Comparison of ENCODE assay signal across 17 cellular contexts in the genomic region with DNA sequence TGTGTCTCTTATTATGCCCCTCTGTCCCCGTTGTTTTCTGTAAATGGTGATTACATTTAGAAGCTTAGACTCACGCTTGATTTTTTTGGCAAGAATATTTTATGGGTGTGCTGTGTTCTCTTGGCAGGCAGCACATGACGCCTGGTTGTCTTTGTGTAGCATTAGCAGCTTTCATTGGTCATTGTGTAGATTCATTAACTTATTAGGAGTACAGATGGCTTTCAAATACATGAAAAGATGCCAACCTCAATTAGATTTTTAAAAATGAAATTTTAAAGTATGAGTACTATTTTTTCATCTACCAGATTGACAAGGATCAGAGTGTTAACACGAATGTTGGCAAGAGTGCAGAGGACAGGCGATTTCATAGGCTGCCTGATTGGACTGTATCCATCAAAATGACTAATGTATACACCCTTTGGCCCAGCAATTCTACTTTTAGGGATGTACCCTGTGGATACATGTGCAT. TPM values are rescaled to one million over a fixed set of nuclear protein-coding genes. Genes with fewer than 3 reads are reported as not detected.
DNase-seq lines count a peak whose midpoint lies in the region; ATAC-seq and TF ChIP-seq lines count a peak whose summit lies in the region.
"Had no signal": no experiment of that assay in that cellular context is flagged by ENCODE, and none has a peak within 500 bp of the region (broad histone marks: within the 10 kb centered on the region; RNA-seq: fewer than 3 reads in every experiment).

No MANE protein-coding gene starts in this region.

- no peaks in the 10 kb centered on the region for H3K36me3 Mint-ChIP-seq in effector memory CD8-positive, alpha-beta T cell (ENCODE audit: insufficient read depth)
- no peaks in the 10 kb centered on the region for H3K36me3 Mint-ChIP-seq in activated T-cell treated with anti-CD3 and anti-CD28 coated beads, Interleukin-2, amount 50 U/mL, for 72 hours (ENCODE audit: insufficient read depth in 2 of 2)

- ATAC-seq in PC-3 = peak; percentile 89
- ATAC-seq in effector memory CD8-positive, alpha-beta T cell (replicated peaks) = no peak
- no peak for ATAC-seq in activated T-cell treated with anti-CD3 and anti-CD28 coated beads, Interleukin-2, amount 50 U/mL, for 72 hours (replicated peaks in 1 of 2)
- ATAC-seq: foreskin keratinocyte had no signal

- no peaks in the 10 kb centered on the region for H3K4me1 Mint-ChIP-seq in effector memory CD8-positive, alpha-beta T cell (ENCODE audit: low read depth in 2 of 2)
- no peaks in the 10 kb centered on the region for H3K4me1 Mint-ChIP-seq in activated T-cell treated with anti-CD3 and anti-CD28 coated beads, Interleukin-2, amount 50 U/mL, for 72 hours (ENCODE audit: low read depth)
- H3K4me1 Mint-ChIP-seq: activated CD4-positive, alpha-beta T cell treated with anti-CD3 and anti-CD28 coated beads, Interleukin-2, amount 10 ng/mL, durations not matched to agents 7 days and 5 days had no signal

- H3F3A ChIP-seq in PC-3 (ENCODE audit: low read length, unreplicated experiment) = no peaks in the 10 kb centered on the region

- intact Hi-C loops in PC-3 (cut with micrococcal nuclease) (no loop called here), spleen (cut with DNase I; ENCODE audit: low total_unique reads) (no loop called here)

- TF ChIP-seq CTCF in AG09309 (IDR thresholded peaks at IDR 0.05; ENCODE audit: control insufficient read depth, insufficient read depth, low read depth, low read length, missing control alignments) (no peak), PC-3 (conservative IDR thresholded peaks at IDR 0.05; ENCODE audit: low read depth, low read length) (no peak), fibroblast of pulmonary artery (IDR thresholded peaks at IDR 0.05; ENCODE audit: low read length, missing control alignments) (no peak), spleen (IDR thresholded peaks at IDR 0.05 in 8 of 11, conservative IDR thresholded peaks at IDR 0.05 in 3 of 11) (no peak)

- no peak overlapping the region for H3K27ac Mint-ChIP-seq in effector memory CD8-positive, alpha-beta T cell
- no peak overlapping the region for H3K27ac Mint-ChIP-seq in activated T-cell treated with anti-CD3 and anti-CD28 coated beads, Interleukin-2, amount 50 U/mL, for 72 hours
- H3K27ac Mint-ChIP-seq: activated CD4-positive, alpha-beta T cell treated with anti-CD3 and anti-CD28 coated beads, Interleukin-2, amount 10 ng/mL, durations not matched to agents 7 days and 5 days had no signal

- H3K9me3 ChIP-seq in PC-3 (ENCODE audit: low read length) = no peaks in the 10 kb centered on the region
- H3K9me3 ChIP-seq in spleen = no peaks in the 10 kb centered on the region
- H3K9me3 ChIP-seq: Caco-2 had no signal

- BruUV-seq in PC-3 (replicated peaks; lab: Mats Ljungman, UMichigan) = no TSS peak

- peak; percentile 39 for DNase-seq in AG09309 (ENCODE audit: low read depth)
- DNase-seq in GM04504 (ENCODE audit: low read depth) = peak; percentile 50
- DNase-seq in PC-3 = peak; percentile 71
- peak; percentile 64 for DNase-seq in fibroblast of pulmonary artery (ENCODE audit: low read depth)
- no peak for DNase-seq in hypothalamus (lab: John Stamatoyannopoulos, UW)
- no peak for DNase-seq in effector memory CD8-positive, alpha-beta T cell
- no peak for DNase-seq in spleen
- DNase-seq in activated T-cell treated with anti-CD3 and anti-CD28 coated beads, Interleukin-2, amount 50 U/mL, for 72 hours = no peak
- DNase-seq: activated CD4-positive, alpha-beta T cell treated with anti-CD3 and anti-CD28 coated beads, Interleukin-2, amount 10 ng/mL, durations not matched to agents 7 days and 5 days; activated effector memory CD4-positive, alpha-beta T cell treated with Interleukin-2 at 50 U/mL for 16 hours; Caco-2; foreskin keratinocyte; islet precursor cell; NCI-H146 had no signal

- no peak for TF ChIP-seq POLR2A in spleen (IDR thresholded peaks at IDR 0.05)

- H3K27me3 Mint-ChIP-seq in effector memory CD8-positive, alpha-beta T cell = no peaks in the 10 kb centered on the region
- H3K27me3 Mint-ChIP-seq in activated T-cell treated with anti-CD3 and anti-CD28 coated beads, Interleukin-2, amount 50 U/mL, for 72 hours (ENCODE audit: low read depth) = peaks cover 10% of the 10 kb centered on the region

- WGBS in spleen, 5 donors = 60 to 74% (median 72%) methylated on average over 5 of the region's 5 CpGs

- H3K9me3 Mint-ChIP-seq in effector memory CD8-positive, alpha-beta T cell = no peaks in the 10 kb centered on the region
- H3K9me3 Mint-ChIP-seq in activated T-cell treated with anti-CD3 and anti-CD28 coated beads, Interleukin-2, amount 50 U/mL, for 72 hours = no peaks in the 10 kb centered on the region
- H3K9me3 Mint-ChIP-seq: activated CD4-positive, alpha-beta T cell treated with anti-CD3 and anti-CD28 coated beads, Interleukin-2, amount 10 ng/mL, durations not matched to agents 7 days and 5 days had no signal

- H3K36me3 ChIP-seq in PC-3 (ENCODE audit: low read depth, low read length) (no peaks in the 10 kb centered on the region), spleen (no peaks in the 10 kb centered on the region)

- POLR2A ChIA-PET in PC-3 (lab: Charles Lee; ENCODE audit: unreplicated experiment) = interaction anchor here (0.5 to 0.7 kb wide), 4 partner anchors 19 to 92 kb away, joined by 4 to 23 read pairs (median 7); no protein-coding TSS in a partner anchor

- H3K9ac ChIP-seq in PC-3 (ENCODE audit: low read length) = no peak overlapping the region

- H3K79me2 ChIP-seq in PC-3 (ENCODE audit: low read length) = no peaks in the 10 kb centered on the region

- peak overlapping the region; percentile 29; the same call in 1 of the 2 replicates for H3K4me2 ChIP-seq in PC-3 (ENCODE audit: low read length)

- no peak overlapping the region for H3K4me3 Mint-ChIP-seq in effector memory CD8-positive, alpha-beta T cell
- no peak overlapping the region for H3K4me3 Mint-ChIP-seq in activated T-cell treated with anti-CD3 and anti-CD28 coated beads, Interleukin-2, amount 50 U/mL, for 72 hours
- H3K4me3 Mint-ChIP-seq: activated CD4-positive, alpha-beta T cell treated with anti-CD3 and anti-CD28 coated beads, Interleukin-2, amount 10 ng/mL, durations not matched to agents 7 days and 5 days had no signal

- no peak overlapping the region for H3K27ac ChIP-seq in PC-3 (ENCODE audit: low read length)
- no peak overlapping the region for H3K27ac ChIP-seq in spleen
- H3K27ac ChIP-seq: foreskin keratinocyte had no signal

- CTCF ChIA-PET in PC-3 (lab: Charles Lee) = interaction anchor here (0.7 to 0.9 kb wide), 2 partner anchors 8 to 18 kb away, joined by 3 to 14 read pairs; no protein-coding TSS in a partner anchor

- peaks cover 11% of the 10 kb centered on the region for H3K4me1 ChIP-seq in PC-3 (ENCODE audit: insufficient read depth, low read length)
- H3K4me1 ChIP-seq in spleen = no peaks in the 10 kb centered on the region
- H3K4me1 ChIP-seq: Caco-2 had no signal

- H3K27me3 ChIP-seq in PC-3 (ENCODE audit: low read length) (no peaks in the 10 kb centered on the region), spleen (replicated peaks in 1 of 7) (no peaks in the 10 kb centered on the region)
- H3K27me3 ChIP-seq: foreskin keratinocyte had no signal

- H3K4me3 ChIP-seq in AG09309 (ENCODE audit: control insufficient read depth, low read depth, low read length) = no peak overlapping the region
- no peak overlapping the region for H3K4me3 ChIP-seq in PC-3 (ENCODE audit: low read length)
- no peak overlapping the region for H3K4me3 ChIP-seq in fibroblast of pulmonary artery (replicated peaks; ENCODE audit: low read depth, low read length)
- no peak overlapping the region for H3K4me3 ChIP-seq in spleen

- H4K20me1 ChIP-seq in PC-3 (ENCODE audit: low read length) = no peaks in the 10 kb centered on the region

- no peak overlapping the region for H2AFZ ChIP-seq in PC-3 (ENCODE audit: low read length)

- no peaks in the 10 kb centered on the region for H3K9me2 ChIP-seq in PC-3 (replicated peaks; ENCODE audit: low read length)

RNA-seq across cellular contexts. Expression of gene COX4I2, which starts 15.2 kb away (rescaled TPM):
- not detected in 2 replicates for total RNA-seq in PC-3 (2014; rRNA removed)
- total RNA-seq in spleen = 1 to 10 TPM in 3 of 7 donors, not detected in 4; 1.1 to 1.5 (median 1.5) TPM
- 1 to 10 TPM; 1.9 to 4.6 (median 2.0) TPM for polyA plus RNA-seq in spleen
- total RNA-seq in activated T-cell treated with anti-CD3 and anti-CD28 coated beads, Interleukin-2, amount 50 U/mL, for 72 hours = not detected
- total RNA-seq: activated CD4-positive, alpha-beta T cell treated with anti-CD3 and anti-CD28 coated beads, Interleukin-2, amount 10 ng/mL, durations not matched to agents 7 days and 5 days; Caco-2; foreskin keratinocyte; HT1080; pulmonary artery endothelial cell; T-helper 1 cell treated with Interleukin-12 subunit alpha and Interleukin-12 subunit beta and Interleukin-4 antibody, amounts not matched to agents 30 ng/mL and 1 ng/mL, for 36 hours had no signal
- polyA plus RNA-seq: foreskin keratinocyte had no signal

RNA-seq across cellular contexts. Expression of gene ID1, which starts 47.9 kb away (rescaled TPM):
- total RNA-seq in PC-3 (2014; rRNA removed) (774 and 872 TPM in 2 replicates), spleen (100 to 1,000 TPM in 5 of 7 donors, 10 to 100 TPM in 2; 77.1 to 222 (median 124) TPM)
- 100 to 1,000 TPM in 2 of 3 donors, 10 to 100 TPM in 1; 47.6 to 131 (median 122) TPM for polyA plus RNA-seq in spleen
- 1 to 10 TPM in 1 of 2 donors, under 1 TPM in 1; 0.84 to 2.0 TPM for total RNA-seq in activated T-cell treated with anti-CD3 and anti-CD28 coated beads, Interleukin-2, amount 50 U/mL, for 72 hours

Comparison
In these comparisons a context has a peak if more than half of its experiments do, and no peak if none do; other contexts are left out.
1. DNase-seq: peak in AG09309 (single experiment), GM04504 (single experiment), PC-3 (single experiment) and fibroblast of pulmonary artery (single experiment); none in hypothalamus (0 of 51), effector memory CD8-positive, alpha-beta T cell (0 of 3), spleen (single experiment) and activated T-cell treated with anti-CD3 and anti-CD28 coated beads, Interleukin-2, amount 50 U/mL, for 72 hours (0 of 2).
2. RNA of gene ID1, which starts 47.9 kb away (total RNA-seq): 774 to 872 TPM in PC-3 and 77.1 to 222 TPM in spleen; 0.84 to 2.0 TPM in activated T-cell treated with anti-CD3 and anti-CD28 coated beads, Interleukin-2, amount 50 U/mL, for 72 hours; every median in the first group is over 10 times any median in the second.